Comparison of ENCODE assay signal across 12 cellular contexts in genomic region chr10:53997953-53998352, GRCh38.
DNase-seq lines count a peak whose midpoint lies in the region; ATAC-seq and TF ChIP-seq lines count a peak whose summit lies in the region.
"Had no signal": no experiment of that assay in that cellular context is flagged by ENCODE, and none has a peak within 500 bp of the region (broad histone marks: within the 10 kb centered on the region; RNA-seq: fewer than 3 reads in every experiment).

No MANE protein-coding gene starts in this region.

- no peaks in the 10 kb centered on the region for H3K9me2 ChIP-seq in hepatocyte (replicated peaks; ENCODE audit: insufficient read depth)

- WGBS in heart right ventricle, 2 donors: 53% methylated on average over 2 of the region's 2 CpGs
- WGBS in right cardiac atrium: 50% methylated on average over 2 of the region's 2 CpGs
- WGBS in hepatocyte (ENCODE audit: low lambda C conversion rate, missing lambda C conversion rate): 47% methylated on average over 2 of the region's 2 CpGs
- 31 to 35% methylated on average over 2 of the region's 2 CpGs for WGBS in tibial nerve, 2 donors

- intact Hi-C loops in heart right ventricle (cut with DNase I) (no loop called here), right cardiac atrium (cut with DNase I) (no loop called here)

- no peak overlapping the region for H2AFZ ChIP-seq in hepatocyte

- in situ Hi-C loops in SK-MEL-5 (cut with HindIII; ENCODE audit: low pct_unique_long_range_greater_than_20kb, low sequenced_read_pairs): no loop called here

- TF ChIP-seq POLR2A in tibial nerve (IDR thresholded peaks at IDR 0.05): no peak

- no peaks in the 10 kb centered on the region for H3K27me3 ChIP-seq in heart right ventricle
- no peaks in the 10 kb centered on the region for H3K27me3 ChIP-seq in right cardiac atrium (ENCODE audit: control insufficient read depth, insufficient read depth)
- no peaks in the 10 kb centered on the region for H3K27me3 ChIP-seq in hepatocyte
- no peaks in the 10 kb centered on the region for H3K27me3 ChIP-seq in tibial nerve
- H3K27me3 ChIP-seq: gastroesophageal sphincter had no signal

- H3K4me3 ChIP-seq in heart right ventricle (no peak overlapping the region), right cardiac atrium (ENCODE audit: low read length) (no peak overlapping the region), hepatocyte (no peak overlapping the region), tibial nerve (no peak overlapping the region)
- H3K4me3 ChIP-seq: gastroesophageal sphincter had no signal

- no peak overlapping the region for H3K4me2 ChIP-seq in hepatocyte

- no peaks in the 10 kb centered on the region for H3K36me3 ChIP-seq in heart right ventricle
- H3K36me3 ChIP-seq in hepatocyte (replicated peaks; ENCODE audit: insufficient read depth, low read depth): no peaks in the 10 kb centered on the region
- no peaks in the 10 kb centered on the region for H3K36me3 ChIP-seq in tibial nerve
- H3K36me3 ChIP-seq: gastroesophageal sphincter had no signal

- no peak for DNase-seq in heart right ventricle
- no peak for DNase-seq in right cardiac atrium
- peak; percentile 44 for DNase-seq in SK-MEL-5 (ENCODE audit: low read depth, low spot score)
- peak; percentile 15 for DNase-seq in hepatocyte (ENCODE audit: low spot score)
- no peak for DNase-seq in DMS79 treated with DMSO at 0.1 percent for 48 hours (lab: John Stamatoyannopoulos, UW)
- no peak for DNase-seq in tibial nerve (ENCODE audit: low spot score in 2 of 2)
- no peak for DNase-seq in stimulated activated naive CD4-positive, alpha-beta T cell (lab: John Stamatoyannopoulos, UW)
- DNase-seq: activated CD8-positive, alpha-beta memory T cell treated with anti-CD3 and anti-CD28 coated beads, Interleukin-2, amount 50 U/mL, for 4 hours; naive thymus-derived CD4-positive, alpha-beta T cell; NCI-H1694 had no signal

- TF ChIP-seq CTCF in heart right ventricle (IDR thresholded peaks at IDR 0.05) (peak in 7 of 9 donors; percentile 19 to 42 (median 22)), hepatocyte (IDR thresholded peaks at IDR 0.05; ENCODE audit: poor library complexity) (peak; percentile 63), tibial nerve (IDR thresholded peaks at IDR 0.05) (peak in 2 of 5 experiments; percentile 8 to 31)

- no peak for ATAC-seq in heart right ventricle
- no peak for ATAC-seq in right cardiac atrium
- ATAC-seq in HG02852 (IDR thresholded peaks at IDR 0.05; ENCODE audit: unreplicated experiment): no peak
- ATAC-seq: gastroesophageal sphincter; naive thymus-derived CD4-positive, alpha-beta T cell had no signal

- H3K4me1 ChIP-seq in heart right ventricle (no peaks in the 10 kb centered on the region), right cardiac atrium (ENCODE audit: control insufficient read depth, insufficient read depth, low read length) (no peaks in the 10 kb centered on the region), hepatocyte (ENCODE audit: insufficient read depth) (no peaks in the 10 kb centered on the region), tibial nerve (no peaks in the 10 kb centered on the region)
- H3K4me1 ChIP-seq: gastroesophageal sphincter had no signal

- no peaks in the 10 kb centered on the region for H3K79me2 ChIP-seq in hepatocyte

- H3K9me3 ChIP-seq in heart right ventricle (no peaks in the 10 kb centered on the region), right cardiac atrium (ENCODE audit: control insufficient read depth, low read length) (no peaks in the 10 kb centered on the region), hepatocyte (ENCODE audit: low read depth) (no peaks in the 10 kb centered on the region), tibial nerve (no peaks in the 10 kb centered on the region)
- H3K9me3 ChIP-seq: gastroesophageal sphincter had no signal

- TF ChIP-seq EP300 in tibial nerve (IDR thresholded peaks at IDR 0.05): no peak

- H3K27ac ChIP-seq in heart right ventricle (no peak overlapping the region), right cardiac atrium (ENCODE audit: low read length) (no peak overlapping the region), hepatocyte (no peak overlapping the region), tibial nerve (no peak overlapping the region)
- H3K27ac ChIP-seq: gastroesophageal sphincter had no signal

- H4K20me1 ChIP-seq in hepatocyte (ENCODE audit: insufficient read depth, poor library complexity, severe bottlenecking): no peaks in the 10 kb centered on the region

Comparison
In these comparisons a context has a peak if more than half of its experiments do, and no peak if none do; other contexts are left out.
1. DNase-seq: peak in SK-MEL-5 (single experiment) and hepatocyte (single experiment); none in heart right ventricle (0 of 2), right cardiac atrium (0 of 3), DMS79 treated with DMSO at 0.1 percent for 48 hours (single experiment), tibial nerve (0 of 2) and stimulated activated naive CD4-positive, alpha-beta T cell (0 of 6).